27 cellular contexts compared by ENCODE assay signal in genomic region chr20:12265662-12266061, GRCh38.
A peak's percentile ranks its signal among the peaks of the same experiment; 100 is the strongest.
DNase-seq lines count a peak whose midpoint lies in the region; ATAC-seq, FAIRE-seq and TF ChIP-seq lines count a peak whose summit lies in the region.
"Had no signal": no experiment of that assay in that cellular context is flagged by ENCODE, and none has a peak within 500 bp of the region (broad histone marks: within the 10 kb centered on the region; RNA-seq: fewer than 3 reads in every experiment).

No MANE protein-coding gene starts in this region.

- H4K8ac ChIP-seq in trophoblast cell (ENCODE audit: low read depth, low read length) = no peak overlapping the region

- peaks cover 7% of the 10 kb centered on the region for H3K4me1 Mint-ChIP-seq in neural progenitor cell
- H3K4me1 Mint-ChIP-seq: CD14-positive monocyte; CD4-positive, alpha-beta memory T cell; CD4-positive, CD25-positive, alpha-beta regulatory T cell; CD8-positive, alpha-beta memory T cell had no signal

- POLR2A ChIA-PET in PC-3 (lab: Charles Lee; ENCODE audit: unreplicated experiment) = no interaction called here

- H4K20me1 ChIP-seq in PC-3 (ENCODE audit: low read length) = no peaks in the 10 kb centered on the region
- no peaks in the 10 kb centered on the region for H4K20me1 ChIP-seq in neural progenitor cell (ENCODE audit: low read depth)
- H4K20me1 ChIP-seq: BLaER1 had no signal

- no peak overlapping the region for H3K14ac ChIP-seq in trophoblast cell (ENCODE audit: low read length)

- peaks cover 3% of the 10 kb centered on the region for H3K27me3 Mint-ChIP-seq in neural progenitor cell (ENCODE audit: insufficient read depth, low read depth)
- H3K27me3 Mint-ChIP-seq: CD4-positive, alpha-beta memory T cell; CD4-positive, CD25-positive, alpha-beta regulatory T cell; CD8-positive, alpha-beta memory T cell had no signal

- H3K36me3 ChIP-seq in PC-3 (ENCODE audit: low read depth, low read length) (no peaks in the 10 kb centered on the region), lower lobe of right lung (no peaks in the 10 kb centered on the region), trophoblast cell (ENCODE audit: control insufficient read depth in 1 of 2, insufficient read depth in 2 of 2, low read length in 2 of 2) (no peaks in the 10 kb centered on the region), neural progenitor cell (no peaks in the 10 kb centered on the region)
- H3K36me3 ChIP-seq: BE2C, BLaER1 had no signal

- H2BK12ac ChIP-seq in trophoblast cell (ENCODE audit: low read length) = no peak overlapping the region

- no peaks in the 10 kb centered on the region for H3K9me3 ChIP-seq in PC-3 (ENCODE audit: low read length)
- no peaks in the 10 kb centered on the region for H3K9me3 ChIP-seq in lower lobe of right lung
- no peaks in the 10 kb centered on the region for H3K9me3 ChIP-seq in trophoblast cell (ENCODE audit: insufficient read depth, low read depth, low read length)
- no peaks in the 10 kb centered on the region for H3K9me3 ChIP-seq in neural progenitor cell (ENCODE audit: low read depth)
- H3K9me3 ChIP-seq: BE2C, BLaER1 had no signal

- no peak overlapping the region for H3K23ac ChIP-seq in trophoblast cell (ENCODE audit: low read length)

- no peak for TF ChIP-seq CTCF in PC-3 (conservative IDR thresholded peaks at IDR 0.05; ENCODE audit: low read depth, low read length)
- TF ChIP-seq CTCF in lower lobe of right lung (IDR thresholded peaks at IDR 0.05) = no peak
- TF ChIP-seq CTCF in neural progenitor cell (IDR thresholded peaks at IDR 0.05) = no peak

- H3K9ac ChIP-seq in PC-3 (ENCODE audit: low read length) (no peak overlapping the region), trophoblast cell (ENCODE audit: low read length) (no peak overlapping the region), neural progenitor cell (no peak overlapping the region)
- H3K9ac ChIP-seq: BLaER1 had no signal

- DNase-seq in PC-3 = peak; percentile 41
- peak; percentile 42 for DNase-seq in lower lobe of right lung
- DNase-seq in trophoblast cell = no peak
- DNase-seq in H54 (ENCODE audit: insufficient read length, low spot score) = no peak
- no peak for DNase-seq in neural progenitor cell (ENCODE audit: low spot score)
- no peak for DNase-seq in NCI-H128 (lab: John Stamatoyannopoulos, UW; ENCODE audit: unreplicated experiment)
- DNase-seq: 8988T; ACHN; BE2C; C1 segment of cervical spinal cord; CD4-positive, alpha-beta memory T cell; CD4-positive, CD25-positive, alpha-beta regulatory T cell; CD8-positive, alpha-beta memory T cell; COR-L47; DMS 273 treated with DMSO at 0.1 percent for 48 hours; DMS153; DMS53; DMS79; DND-41; EL; GDM1 had no signal

- no peak overlapping the region for H2BK120ac ChIP-seq in trophoblast cell (ENCODE audit: insufficient read depth, low read length, poor library complexity)

- H4K12ac ChIP-seq in trophoblast cell (ENCODE audit: low read depth, low read length) = no peak overlapping the region

- H3K27ac ChIP-seq in PC-3 (ENCODE audit: low read length) (no peak overlapping the region), lower lobe of right lung (no peak overlapping the region), trophoblast cell (ENCODE audit: low read depth, low read length) (no peak overlapping the region), neural progenitor cell (no peak overlapping the region)
- H3K27ac ChIP-seq: BLaER1 had no signal

- no TSS peak for BruUV-seq in PC-3 (replicated peaks; lab: Mats Ljungman, UMichigan)

- FAIRE-seq in H54 (lab: Jason Lieb, UNC) = no peak
- FAIRE-seq: A204.1, GM12891, GM19239 had no signal

- H2AK5ac ChIP-seq in trophoblast cell (ENCODE audit: low read length) = no peak overlapping the region

- H3K4me3 ChIP-seq in PC-3 (ENCODE audit: low read length) (no peak overlapping the region), lower lobe of right lung (no peak overlapping the region), trophoblast cell (ENCODE audit: low read depth, low read length) (peak overlapping the region; percentile 43), neural progenitor cell (no peak overlapping the region)
- H3K4me3 ChIP-seq: BLaER1 had no signal

- no peak for TF ChIP-seq POLR2A in H54 (IDR thresholded peaks at IDR 0.05; ENCODE audit: low read depth, low read length)

- ATAC-seq in PC-3 (no peak), lower lobe of right lung (peak in 1 of 2 donors; percentile 55), esophagus mucosa (no peak)

- H3K9me3 Mint-ChIP-seq in neural progenitor cell = no peaks in the 10 kb centered on the region

- no peaks in the 10 kb centered on the region for H3K36me3 Mint-ChIP-seq in neural progenitor cell
- H3K36me3 Mint-ChIP-seq: CD14-positive monocyte; CD4-positive, alpha-beta memory T cell; CD4-positive, CD25-positive, alpha-beta regulatory T cell; CD8-positive, alpha-beta memory T cell had no signal

- no peak overlapping the region for H4K91ac ChIP-seq in trophoblast cell (ENCODE audit: low read depth, low read length)

- CTCF ChIA-PET in PC-3 (lab: Charles Lee) = no interaction called here

- H3F3A ChIP-seq in PC-3 (ENCODE audit: low read length, unreplicated experiment) (no peaks in the 10 kb centered on the region), neural progenitor cell (ENCODE audit: low read depth) (no peaks in the 10 kb centered on the region)

- no peaks in the 10 kb centered on the region for H3K79me2 ChIP-seq in PC-3 (ENCODE audit: low read length)
- H3K79me2 ChIP-seq in trophoblast cell (ENCODE audit: control insufficient read depth, insufficient read depth, low read length, poor library complexity) = no peaks in the 10 kb centered on the region
- H3K79me2 ChIP-seq in neural progenitor cell (ENCODE audit: low read depth) = no peaks in the 10 kb centered on the region

- H2AFZ ChIP-seq in PC-3 (ENCODE audit: low read length) (no peak overlapping the region), trophoblast cell (ENCODE audit: insufficient read depth, low read length, poor library complexity) (no peak overlapping the region), neural progenitor cell (replicated peaks) (no peak overlapping the region)

- no CpG with 5 or more reads among the region's 8 CpGs for WGBS in trophoblast cell (ENCODE audit: extremely low coverage, insufficient coverage, insufficient read length)

- H3K4me2 ChIP-seq in PC-3 (ENCODE audit: low read length) (no peak overlapping the region), trophoblast cell (ENCODE audit: low read length) (no peak overlapping the region), neural progenitor cell (no peak overlapping the region)

- H3K27ac Mint-ChIP-seq in neural progenitor cell = no peak overlapping the region
- H3K27ac Mint-ChIP-seq: CD4-positive, alpha-beta memory T cell; CD4-positive, CD25-positive, alpha-beta regulatory T cell; CD8-positive, alpha-beta memory T cell had no signal

- no peak overlapping the region for H2BK5ac ChIP-seq in trophoblast cell (ENCODE audit: low read depth, low read length, poor library complexity)

- peaks cover 23% of the 10 kb centered on the region for H3K27me3 ChIP-seq in PC-3 (ENCODE audit: low read length)
- no peaks in the 10 kb centered on the region for H3K27me3 ChIP-seq in lower lobe of right lung (ENCODE audit: low read depth)
- H3K27me3 ChIP-seq in trophoblast cell (ENCODE audit: insufficient read depth, low read length) = no peaks in the 10 kb centered on the region
- H3K27me3 ChIP-seq in neural progenitor cell = no peaks in the 10 kb centered on the region
- H3K27me3 ChIP-seq: BE2C, BLaER1 had no signal

- no peaks in the 10 kb centered on the region for H3K79me1 ChIP-seq in trophoblast cell (ENCODE audit: low read length)

- H3K4ac ChIP-seq in trophoblast cell (ENCODE audit: low read depth, low read length) = no peak overlapping the region

- H3K4me3 Mint-ChIP-seq in neural progenitor cell = no peak overlapping the region
- H3K4me3 Mint-ChIP-seq: CD14-positive monocyte; CD4-positive, alpha-beta memory T cell; CD4-positive, CD25-positive, alpha-beta regulatory T cell; CD8-positive, alpha-beta memory T cell had no signal

- H3K4me1 ChIP-seq in PC-3 (ENCODE audit: insufficient read depth, low read length) (0 out of 2 replicates have a peak, but pooled peaks cover 4% of the 10 kb centered on the region), lower lobe of right lung (no peaks in the 10 kb centered on the region), trophoblast cell (ENCODE audit: control insufficient read depth in 1 of 2, insufficient read depth in 2 of 2, low read length in 2 of 2) (no peaks in the 10 kb centered on the region), neural progenitor cell (no peaks in the 10 kb centered on the region)
- H3K4me1 ChIP-seq: BE2C had no signal

- H3K9me2 ChIP-seq in PC-3 (replicated peaks; ENCODE audit: low read length) = no peaks in the 10 kb centered on the region

- H3K18ac ChIP-seq in trophoblast cell (ENCODE audit: low read length) = no peak overlapping the region

- intact Hi-C loops in PC-3 (cut with micrococcal nuclease) = no loop called here
- intact Hi-C loops in lower lobe of right lung (cut with DNase I) = no loop called here

Comparison
In these comparisons a context has a peak if more than half of its experiments do, and no peak if none do; other contexts are left out.
1. DNase-seq: peak in PC-3 (single experiment) and lower lobe of right lung (single experiment); none in trophoblast cell (0 of 2), H54 (single experiment), neural progenitor cell (single experiment) and NCI-H128 (single experiment).